Comparison of ENCODE assay signal across 2 cellular contexts in genomic region chr11:121671276-121672168, GRCh38.
TF ChIP-seq lines count a peak whose summit lies in the region.

No MANE protein-coding gene starts in this region.

TF ChIP-seq in IMR-90, 13 proteins besides CTCF, POLR2A, EP300 and RAD21:
- no peak for TF ChIP-seq MXI1 (IDR thresholded peaks at IDR 0.05; ENCODE audit: borderline replicate concordance, low read depth, low read length)
- peak; percentile 24 for TF ChIP-seq MAFK (IDR thresholded peaks at IDR 0.05; ENCODE audit: low read depth, low read length)
- no peak for TF ChIP-seq MAZ (IDR thresholded peaks at IDR 0.05; ENCODE audit: borderline replicate concordance, low read depth, low read length)
- no peak for TF ChIP-seq NFE2L2 (IDR thresholded peaks at IDR 0.05; ENCODE audit: low read depth, low read length)
- peak; percentile 54; the same call in 1 of the 2 replicates for TF ChIP-seq RFX5 (IDR thresholded peaks at IDR 0.05; ENCODE audit: low read depth, low read length)
- TF ChIP-seq SMC3 (IDR thresholded peaks at IDR 0.05; ENCODE audit: low read depth, low read length): no peak
- TF ChIP-seq CEBPB (IDR thresholded peaks at IDR 0.05; ENCODE audit: low read depth, low read length): no peak
- no peak for TF ChIP-seq USF2 (IDR thresholded peaks at IDR 0.05; ENCODE audit: low read depth, low read length)
- TF ChIP-seq CHD1 (IDR thresholded peaks at IDR 0.05; ENCODE audit: low read depth, low read length): no peak
- TF ChIP-seq RCOR1 (IDR thresholded peaks at IDR 0.05; ENCODE audit: insufficient replicate concordance, low read length): no peak
- no peak for TF ChIP-seq ELK1 (IDR thresholded peaks at IDR 0.05; ENCODE audit: borderline replicate concordance, low read depth, low read length)
- TF ChIP-seq FOS (IDR thresholded peaks at IDR 0.05; ENCODE audit: low read depth, low read length): no peak
- no peak for TF ChIP-seq BHLHE40 (IDR thresholded peaks at IDR 0.05; ENCODE audit: low read depth, low read length)

TF ChIP-seq in SK-N-SH, 30 proteins besides CTCF, POLR2A, EP300 and RAD21:
- TF ChIP-seq MXI1 (IDR thresholded peaks at IDR 0.05; ENCODE audit: low read depth, low read length): peak; percentile 38; the same call in 1 of the 2 replicates
- peak; percentile 10; the same call in 1 of the 2 replicates for TF ChIP-seq FOXJ3 (CRISPR knock-in tag; IDR thresholded peaks at IDR 0.05)
- TF ChIP-seq GATA2 (CRISPR knock-in tag; IDR thresholded peaks at IDR 0.05): peak; percentile 47; the same call in 1 of the 2 replicates
- peak; percentile 97 for TF ChIP-seq RFX5 (IDR thresholded peaks at IDR 0.05; ENCODE audit: low read length)
- no peak for TF ChIP-seq USF2 (IDR thresholded peaks at IDR 0.05; ENCODE audit: borderline replicate concordance, low read depth, low read length)
- no peak for TF ChIP-seq REST (IDR thresholded peaks at IDR 0.05; ENCODE audit: low read depth, low read length)
